21 cellular contexts compared by ENCODE assay signal in the genomic region with DNA sequence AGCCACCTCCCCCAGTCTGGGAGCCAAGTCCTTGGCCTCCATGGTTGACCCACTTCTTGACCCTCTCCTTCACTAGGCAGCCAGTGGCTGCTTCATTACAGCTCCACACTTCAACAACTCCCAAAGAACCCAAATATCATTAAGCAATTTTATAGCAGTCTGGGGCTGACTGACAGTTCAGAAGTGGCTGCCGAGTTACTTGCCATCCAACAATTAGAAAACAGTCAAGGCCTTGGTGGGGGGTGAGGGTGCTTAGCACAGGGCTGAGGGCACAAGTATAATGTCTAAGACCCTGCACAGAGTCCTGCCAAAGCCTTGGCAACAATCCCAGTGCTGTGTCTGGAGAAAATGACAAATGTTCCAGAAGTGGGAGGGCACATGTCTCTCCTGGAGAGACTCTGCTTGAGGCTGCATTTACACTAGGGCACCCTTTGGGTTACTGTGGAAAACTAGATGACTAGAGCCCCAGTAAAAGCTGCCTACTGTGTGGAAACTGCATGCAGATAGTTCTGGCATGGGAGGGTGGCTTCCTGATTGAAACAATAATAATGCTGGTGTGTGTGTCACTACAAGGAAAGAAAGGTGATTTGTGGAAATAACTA.
"Had no signal": no experiment of that assay in that cellular context is flagged by ENCODE, and none has a peak within 500 bp of the region (broad histone marks: within the 10 kb centered on the region; RNA-seq: fewer than 3 reads in every experiment).

No MANE protein-coding gene starts in this region.

- H3K27me3 ChIP-seq: gastroesophageal sphincter, heart left ventricle, testis, vagina had no signal

- H3K4me1 ChIP-seq: testis had no signal

- H3K27ac ChIP-seq: coronary artery, esophagus squamous epithelium, gastroesophageal sphincter, heart left ventricle, lower lobe of right lung, spleen, testis, vagina had no signal

- ATAC-seq: gastroesophageal sphincter, heart left ventricle, left lobe of liver, lower lobe of right lung had no signal

- H3K4me3 ChIP-seq: coronary artery, esophagus squamous epithelium, gastroesophageal sphincter, heart left ventricle, lower lobe of right lung, spleen, testis, vagina had no signal

- DNase-seq: activated CD4-positive, alpha-beta T cell treated with anti-CD3 and anti-CD28 coated beads for 4 hours; activated CD4-positive, alpha-beta T cell treated with anti-CD3 and anti-CD28 coated beads, Interleukin-2, amount 50 U/mL, for 48 hours; activated CD4-positive, CD25-positive, alpha-beta regulatory T cell; activated effector memory CD4-positive, alpha-beta T cell treated with anti-CD3 and anti-CD28 coated beads, Interleukin-2, amount 50 U/mL, for 16 hours; activated naive CD4-positive, alpha-beta T cell treated with anti-CD3 and anti-CD28 coated beads, Interleukin-2, amount 10 ng/mL, durations not matched to agents 7 days and 5 days; amygdala; cerebellar nuclear complex; esophagus squamous epithelium; heart left ventricle; lower lobe of right lung; naive B cell; occipital lobe; spleen; stimulated activated CD4-positive, alpha-beta T cell treated with anti-CD3 and anti-CD28 coated beads, Interleukin-4, amount 100 ng/mL, for 1 hour; stimulated activated naive CD4-positive, alpha-beta T cell; T1000; testis had no signal

- H3K36me3 ChIP-seq: esophagus squamous epithelium, gastroesophageal sphincter, heart left ventricle, lower lobe of right lung, spleen, vagina had no signal

- H3K9me3 ChIP-seq: esophagus squamous epithelium, gastroesophageal sphincter, heart left ventricle, lower lobe of right lung, spleen, testis, vagina had no signal
